Comparison of ENCODE assay signal across 23 cellular contexts in genomic region chr5:147821791-147822190, GRCh38. TPM values are rescaled to one million over a fixed set of nuclear protein-coding genes. Genes with fewer than 3 reads are reported as not detected.
"Had no signal": no experiment of that assay in that cellular context is flagged by ENCODE, and none has a peak within 500 bp of the region (broad histone marks: within the 10 kb centered on the region; RNA-seq: fewer than 3 reads in every experiment).

No MANE protein-coding gene starts in this region.

- H3K4me1 ChIP-seq: ascending aorta, breast epithelium, gastrocnemius medialis, thyroid gland had no signal

- H3K27me3 ChIP-seq: ascending aorta, breast epithelium, gastrocnemius medialis, neutrophil, thyroid gland had no signal

- ATAC-seq: activated CD4-positive, alpha-beta T cell treated with anti-CD3 and anti-CD28 coated beads for 36 hours; esophagus mucosa; gastrocnemius medialis; mucosa of descending colon had no signal

- DNase-seq: activated CD4-positive, alpha-beta T cell treated with anti-CD3 and anti-CD28 coated beads for 36 hours; activated CD4-positive, alpha-beta T cell treated with anti-CD3 and anti-CD28 coated beads, Interleukin-2, amount 50 U/mL, for 48 hours; activated gamma-delta T cell; gastrocnemius medialis; head of caudate nucleus; mesenchymal stem cell; mucosa of descending colon; naive B cell; posterior cingulate gyrus; retina; stimulated activated CD4-positive, alpha-beta T cell treated with anti-CD3 and anti-CD28 coated beads, Interleukin-12 subunit alpha, Interleukin-12 subunit beta, amount 100 ng/mL, for 4 hours; stimulated activated CD4-positive, alpha-beta T cell treated with anti-CD3 and anti-CD28 coated beads, Interleukin-1b, Interleukin-23, amount 100 ng/mL, for 48 hours; stimulated activated naive CD4-positive, alpha-beta T cell treated with Interleukin-2 at 50 U/mL for 16 hours; thyroid gland had no signal

- H3K27ac ChIP-seq: ascending aorta, breast epithelium, coronary artery, gastrocnemius medialis, neutrophil, thyroid gland had no signal

- H3K36me3 ChIP-seq: ascending aorta, breast epithelium, gastrocnemius medialis, neutrophil, thyroid gland had no signal

- H3K9me3 ChIP-seq: ascending aorta, breast epithelium, gastrocnemius medialis, mucosa of descending colon, neutrophil, thyroid gland had no signal

- H3K4me3 ChIP-seq: ascending aorta, breast epithelium, coronary artery, gastrocnemius medialis, mucosa of descending colon, thyroid gland had no signal

RNA-seq across cellular contexts. Expression of gene SPINK1, which starts 9.7 kb away (rescaled TPM):
- total RNA-seq: activated CD4-positive, alpha-beta T cell treated with anti-CD3 and anti-CD28 coated beads for 36 hours; ascending aorta; esophagus mucosa; gastrocnemius medialis; kidney epithelial cell; subcutaneous adipose tissue; T-helper 2 cell treated with Interferon-gamma antibody and Interleukin-4, amounts not matched to agents 100 ng/mL and 5 ng/mL, for 36 hours; thyroid gland had no signal

RNA-seq across cellular contexts. Expression of gene JAKMIP2, which starts 39.3 kb away (rescaled TPM):
- total RNA-seq: ascending aorta had no signal

RNA-seq across cellular contexts. Expression of gene SCGB3A2, which starts 56.7 kb away (rescaled TPM):
- total RNA-seq: activated CD4-positive, alpha-beta T cell treated with anti-CD3 and anti-CD28 coated beads for 36 hours; ascending aorta; breast epithelium; esophagus mucosa; gastrocnemius medialis; kidney epithelial cell; liver; mucosa of descending colon; subcutaneous adipose tissue; T-helper 2 cell treated with Interferon-gamma antibody and Interleukin-4, amounts not matched to agents 100 ng/mL and 5 ng/mL, for 36 hours; thyroid gland had no signal
